ENCODE assay signal across 9 cellular contexts in genomic region chr17:49191407-49191916, GRCh38. TPM values are rescaled to one million over a fixed set of nuclear protein-coding genes. Genes with fewer than 3 reads are reported as not detected.
DNase-seq lines count a peak whose midpoint lies in the region; ATAC-seq and TF ChIP-seq lines count a peak whose summit lies in the region.
"Had no signal": no experiment of that assay in that cellular context is flagged by ENCODE, and none has a peak within 500 bp of the region (broad histone marks: within the 10 kb centered on the region; RNA-seq: fewer than 3 reads in every experiment).

No MANE protein-coding gene starts in this region.

- peak overlapping the region; percentile 93 to 95 for H3K27ac ChIP-seq in liver (ENCODE audit: low read depth in 1 of 2, low read length in 2 of 2)
- peak overlapping the region; percentile 90 for H3K27ac ChIP-seq in upper lobe of right lung

- H3K27me3 Mint-ChIP-seq in activated CD4-positive, alpha-beta T cell treated with anti-CD3 and anti-CD28 coated beads for 36 hours, result no peaks in the 10 kb centered on the region
- H3K27me3 Mint-ChIP-seq in activated naive CD8-positive, alpha-beta T cell treated with anti-CD3 and anti-CD28 coated beads, Interleukin-2, amount 50 U/mL, for 24 hours, result peaks cover 8% of the 10 kb centered on the region

- H3K4me3 Mint-ChIP-seq in activated CD4-positive, alpha-beta T cell treated with anti-CD3 and anti-CD28 coated beads for 36 hours, result peak overlapping the region; percentile 90
- H3K4me3 Mint-ChIP-seq in activated naive CD8-positive, alpha-beta T cell treated with anti-CD3 and anti-CD28 coated beads, Interleukin-2, amount 50 U/mL, for 24 hours, result peak overlapping the region; percentile 90

- ATAC-seq in activated CD4-positive, alpha-beta T cell treated with anti-CD3 and anti-CD28 coated beads for 36 hours, result peak; percentile 0
- ATAC-seq in HG03432 (IDR thresholded peaks at IDR 0.05; ENCODE audit: unreplicated experiment) (peak; percentile 3), upper lobe of right lung (no peak), HG02623 (IDR thresholded peaks at IDR 0.05; ENCODE audit: unreplicated experiment) (no peak)
- ATAC-seq in activated naive CD8-positive, alpha-beta T cell treated with anti-CD3 and anti-CD28 coated beads, Interleukin-2, amount 50 U/mL, for 24 hours, result peak; percentile 1

- DNase-seq in activated CD4-positive, alpha-beta T cell treated with anti-CD3 and anti-CD28 coated beads for 36 hours, result no peak
- no peak for DNase-seq in activated CD4-positive, alpha-beta T cell treated with anti-CD3 and anti-CD28 coated beads, Interleukin-2, amount 50 U/mL, for 48 hours
- no peak for DNase-seq in activated naive CD8-positive, alpha-beta T cell treated with anti-CD3 and anti-CD28 coated beads, Interleukin-2, amount 50 U/mL, for 24 hours
- DNase-seq in upper lobe of right lung, result no peak
- DNase-seq in stimulated activated CD4-positive, alpha-beta T cell treated with anti-CD3 and anti-CD28 coated beads, Interleukin-4, amount 100 ng/mL, for 24 hours, result no peak

- H3K27me3 ChIP-seq in liver (ENCODE audit: control insufficient read depth in 4 of 4, insufficient read depth in 4 of 4, low read length in 3 of 4), result no peaks in the 10 kb centered on the region
- H3K27me3 ChIP-seq in upper lobe of right lung, result no peaks in the 10 kb centered on the region

- peaks cover 31% of the 10 kb centered on the region for H3K4me1 Mint-ChIP-seq in activated CD4-positive, alpha-beta T cell treated with anti-CD3 and anti-CD28 coated beads for 36 hours
- peaks cover 50% of the 10 kb centered on the region for H3K4me1 Mint-ChIP-seq in activated naive CD8-positive, alpha-beta T cell treated with anti-CD3 and anti-CD28 coated beads, Interleukin-2, amount 50 U/mL, for 24 hours

- CTCF ChIA-PET in activated CD4-positive, alpha-beta T cell treated with anti-CD3 and anti-CD28 coated beads for 36 hours (lab: Charles Lee), result interaction anchor here (0.6 to 4.8 kb wide), 10 partner anchors 10 to 1736 kb away, joined by 3 to 36 read pairs (median 4); partner anchors contain the start of gene ATP5MC1

- TF ChIP-seq RAD21 in liver (IDR thresholded peaks at IDR 0.05), result no peak

- POLR2A ChIA-PET in activated CD4-positive, alpha-beta T cell treated with anti-CD3 and anti-CD28 coated beads for 36 hours (lab: Charles Lee), result interaction anchor here (0.8 to 1.9 kb wide), 4 partner anchors 20 to 941 kb away, joined by 3 to 9 read pairs (median 4); partner anchors contain the start of genes ABI3 and GNGT2

- H3K4me3 ChIP-seq in liver (ENCODE audit: low read depth in 1 of 3, low read length in 3 of 3), result peak overlapping the region; percentile 56 to 72 (median 65)
- peak overlapping the region; percentile 64 for H3K4me3 ChIP-seq in upper lobe of right lung

- H3K36me3 Mint-ChIP-seq in activated CD4-positive, alpha-beta T cell treated with anti-CD3 and anti-CD28 coated beads for 36 hours (ENCODE audit: low read depth), result no peaks in the 10 kb centered on the region
- peaks cover 6% of the 10 kb centered on the region for H3K36me3 Mint-ChIP-seq in activated naive CD8-positive, alpha-beta T cell treated with anti-CD3 and anti-CD28 coated beads, Interleukin-2, amount 50 U/mL, for 24 hours (ENCODE audit: low read depth)

- H3K36me3 ChIP-seq in liver (ENCODE audit: control insufficient read depth in 4 of 4, insufficient read depth in 3 of 4, low read depth in 1 of 4, low read length in 3 of 4), result no peaks in the 10 kb centered on the region
- no peaks in the 10 kb centered on the region for H3K36me3 ChIP-seq in upper lobe of right lung

- H3K9me3 ChIP-seq in liver (ENCODE audit: control insufficient read depth in 4 of 4, low read length in 3 of 4) (no peaks in the 10 kb centered on the region), upper lobe of right lung (no peaks in the 10 kb centered on the region)

- 8% methylated on average over 8 of the region's 8 CpGs for WGBS in liver

- H3K9ac ChIP-seq in liver (ENCODE audit: low read depth in 1 of 2, low read length in 2 of 2), result peak overlapping the region; percentile 61 to 91

- intact Hi-C loops in activated CD4-positive, alpha-beta T cell treated with anti-CD3 and anti-CD28 coated beads for 36 hours (cut with DNase I, micrococcal nuclease), result loop anchor here in 1 of 2 experiments (5.0 to 10.0 kb wide), 3 partner anchors 516 to 764 kb away; partner anchors contain the start of gene SLC35B1
- intact Hi-C loops in upper lobe of right lung (cut with DNase I), result no loop called here

- no peak for TF ChIP-seq CTCF in liver (IDR thresholded peaks at IDR 0.05; ENCODE audit: low read depth, low read length, missing input control)
- no peak for TF ChIP-seq CTCF in upper lobe of right lung (IDR thresholded peaks at IDR 0.05)

- H3K4me1 ChIP-seq in liver (ENCODE audit: control insufficient read depth in 4 of 4, insufficient read depth in 4 of 4, low read length in 3 of 4) (peaks cover 0 to 16% (median 4%) of the 10 kb centered on the region in 4 donors), upper lobe of right lung (no peaks in the 10 kb centered on the region)

- peak overlapping the region; percentile 97 for H3K27ac Mint-ChIP-seq in activated CD4-positive, alpha-beta T cell treated with anti-CD3 and anti-CD28 coated beads for 36 hours
- H3K27ac Mint-ChIP-seq in activated naive CD8-positive, alpha-beta T cell treated with anti-CD3 and anti-CD28 coated beads, Interleukin-2, amount 50 U/mL, for 24 hours, result peak overlapping the region; percentile 96

- H3K9me3 Mint-ChIP-seq in activated CD4-positive, alpha-beta T cell treated with anti-CD3 and anti-CD28 coated beads for 36 hours (ENCODE audit: low read depth), result no peaks in the 10 kb centered on the region
- H3K9me3 Mint-ChIP-seq in activated naive CD8-positive, alpha-beta T cell treated with anti-CD3 and anti-CD28 coated beads, Interleukin-2, amount 50 U/mL, for 24 hours, result no peaks in the 10 kb centered on the region

TF ChIP-seq in liver, 16 proteins besides CTCF, POLR2A, EP300 and RAD21 (continues in another document):
- TF ChIP-seq NR2F2 (IDR thresholded peaks at IDR 0.05) (no peak), FOXA2 (IDR thresholded peaks at IDR 0.05) (no peak), JUND (IDR thresholded peaks at IDR 0.05) (no peak), EGR1 (IDR thresholded peaks at IDR 0.05; ENCODE audit: low read depth in 2 of 2) (no peak), FOXA1 (IDR thresholded peaks at IDR 0.05) (no peak), ATF3 (IDR thresholded peaks at IDR 0.05) (no peak), GABPA (IDR thresholded peaks at IDR 0.05 in 1 of 2, conservative IDR thresholded peaks at IDR 0.05 in 1 of 2) (no peak), SP1 (IDR thresholded peaks at IDR 0.05) (no peak), RXRA (IDR thresholded peaks at IDR 0.05) (no peak), YY1 (IDR thresholded peaks at IDR 0.05) (peak; percentile 47), ZBTB33 (IDR thresholded peaks at IDR 0.05) (peak; percentile 36)

RNA-seq across cellular contexts. Expression of gene GNGT2, which starts 18.9 kb away (rescaled TPM):
- total RNA-seq in activated CD4-positive, alpha-beta T cell treated with anti-CD3 and anti-CD28 coated beads for 36 hours, result 10 to 100 TPM; 27.3 to 27.7 TPM
- total RNA-seq in liver (1 to 10 TPM in 1 of 2 donors, under 1 TPM in 1; 0.23 to 1.1 TPM), upper lobe of right lung (8.5 TPM)
- polyA plus RNA-seq in liver, result 1 to 10 TPM; 1.2 to 2.2 TPM

RNA-seq across cellular contexts. Expression of gene ABI3, which starts 19.0 kb away (rescaled TPM):
- 10 to 100 TPM; 27.8 to 31.1 TPM for total RNA-seq in activated CD4-positive, alpha-beta T cell treated with anti-CD3 and anti-CD28 coated beads for 36 hours
- total RNA-seq in liver (1 to 10 TPM; 4.9 to 8.8 TPM), upper lobe of right lung (31.5 TPM)
- polyA plus RNA-seq in liver, result 1 to 10 TPM; 4.7 to 6.0 TPM

RNA-seq across cellular contexts. Expression of gene PHOSPHO1, which starts 39.1 kb away (rescaled TPM):
- not detected for total RNA-seq in activated CD4-positive, alpha-beta T cell treated with anti-CD3 and anti-CD28 coated beads for 36 hours
- total RNA-seq in liver, result 10 to 100 TPM in 1 of 2 donors, under 1 TPM in 1; 0.42 to 99.4 TPM
- polyA plus RNA-seq in liver, result under 1 TPM; 0.22 to 0.38 TPM
- 1.7 TPM for total RNA-seq in upper lobe of right lung

RNA-seq across cellular contexts. Expression of gene B4GALNT2, which starts 58.9 kb away (rescaled TPM):
- total RNA-seq in activated CD4-positive, alpha-beta T cell treated with anti-CD3 and anti-CD28 coated beads for 36 hours, result under 1 TPM in 1 of 2 experiments, not detected in 1; 0.02 TPM
- total RNA-seq in liver, result not detected
- polyA plus RNA-seq in liver, result not detected
- 0.23 TPM for total RNA-seq in upper lobe of right lung
- total RNA-seq: dermis microvascular lymphatic vessel endothelial cell had no signal

Comparison
In these comparisons a context has a peak if more than half of its experiments do, and no peak if none do; other contexts are left out.
1. ATAC-seq: peak in activated CD4-positive, alpha-beta T cell treated with anti-CD3 and anti-CD28 coated beads for 36 hours (single experiment), HG03432 (single experiment) and activated naive CD8-positive, alpha-beta T cell treated with anti-CD3 and anti-CD28 coated beads, Interleukin-2, amount 50 U/mL, for 24 hours (single experiment); none in upper lobe of right lung (single experiment) and HG02623 (single experiment).